8 cellular contexts compared by ENCODE assay signal in the genomic region with DNA sequence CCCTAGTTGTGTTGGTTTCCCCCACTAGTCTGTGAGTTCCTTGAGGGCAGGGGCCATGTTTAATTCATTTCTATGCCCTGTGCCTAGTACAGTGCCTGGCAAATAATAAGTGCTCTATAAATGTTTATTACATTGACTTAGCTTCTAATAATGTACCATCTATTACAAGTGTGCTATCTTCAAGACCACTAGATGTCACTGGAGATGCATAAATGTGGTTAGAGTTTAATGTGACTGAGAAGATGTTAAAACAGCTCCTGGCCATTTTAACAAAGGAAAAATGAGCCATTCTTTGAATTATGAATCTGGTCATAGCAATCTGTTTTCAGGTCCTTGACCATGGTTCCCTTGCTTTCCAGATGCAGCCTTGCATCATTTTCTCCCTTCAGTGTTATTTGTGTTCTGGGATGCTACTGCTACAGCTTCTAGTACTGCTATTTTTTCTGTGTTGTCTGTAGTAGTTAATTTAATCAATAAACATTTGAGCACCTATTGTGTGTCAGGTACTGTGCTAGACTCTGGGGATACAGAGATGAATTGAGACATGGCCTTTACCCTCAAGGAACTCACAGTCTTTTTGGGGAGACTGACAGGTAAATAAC. TPM values are rescaled to one million over a fixed set of nuclear protein-coding genes. Genes with fewer than 3 reads are reported as not detected.
DNase-seq lines count a peak whose midpoint lies in the region; ATAC-seq and TF ChIP-seq lines count a peak whose summit lies in the region.

No MANE protein-coding gene starts in this region.

- H3K4me1 ChIP-seq in left lung: no peaks in the 10 kb centered on the region
- H3K4me1 ChIP-seq in aorta (ENCODE audit: control insufficient read depth in 1 of 2, insufficient read depth in 2 of 2, low read length in 2 of 2): no peaks in the 10 kb centered on the region

- H3K9me3 ChIP-seq in left lung: no peaks in the 10 kb centered on the region
- H3K9me3 ChIP-seq in aorta (ENCODE audit: control insufficient read depth, low read length): no peaks in the 10 kb centered on the region

- H3K9me3 Mint-ChIP-seq in chondrocyte (ENCODE audit: low read depth): no peaks in the 10 kb centered on the region

- H3K4me3 ChIP-seq in left lung (no peak overlapping the region), aorta (ENCODE audit: low read length in 2 of 2) (no peak overlapping the region)

- H3K36me3 ChIP-seq in left lung: peaks cover 0 to 9% of the 10 kb centered on the region in 2 donors
- H3K36me3 ChIP-seq in aorta (ENCODE audit: control insufficient read depth in 1 of 2, insufficient read depth in 2 of 2, low read length in 1 of 2): no peaks in the 10 kb centered on the region

- no peak overlapping the region for H3K4me3 Mint-ChIP-seq in chondrocyte (ENCODE audit: unreplicated experiment)

- peaks cover 47% of the 10 kb centered on the region for H3K4me1 Mint-ChIP-seq in chondrocyte (ENCODE audit: low read depth)

- H3K36me3 Mint-ChIP-seq in chondrocyte (ENCODE audit: low read depth): no peaks in the 10 kb centered on the region

- H3K27ac ChIP-seq in left lung (no peak overlapping the region), aorta (ENCODE audit: low read depth in 1 of 2, low read length in 2 of 2) (peak overlapping the region in 1 of 2 donors; percentile 97)

- DNase-seq in NCI-H2081 (lab: John Stamatoyannopoulos, UW): peak; percentile 17 to 42
- no peak for DNase-seq in NCI-H2081 treated with DMSO at 0.1 percent for 48 hours (lab: John Stamatoyannopoulos, UW)
- DNase-seq in NCI-H748 treated with DMSO at 0.1 percent for 48 hours (lab: John Stamatoyannopoulos, UW): peak; percentile 55
- DNase-seq in chondrocyte (ENCODE audit: low spot score): no peak
- DNase-seq in left lung: no peak
- DNase-seq in aorta: no peak
- no peak for DNase-seq in stimulated activated CD8-positive, alpha-beta memory T cell treated with anti-CD3 and anti-CD28 coated beads, Interleukin-4, amount 100 ng/mL, for 48 hours

- intact Hi-C loops in left lung (cut with DNase I) (loop anchor here in 1 of 2 donors (10.0 kb wide), 1 partner anchor 236 kb away; no protein-coding TSS in a partner anchor), aorta (cut with DNase I) (loop anchor here (2.0 to 10.0 kb wide), 7 partner anchors 134 to 666 kb away; no protein-coding TSS in a partner anchor)

- peak overlapping the region; percentile 97 for H3K27ac Mint-ChIP-seq in chondrocyte (ENCODE audit: unreplicated experiment)

- H3K27me3 Mint-ChIP-seq in chondrocyte (ENCODE audit: low read depth): no peaks in the 10 kb centered on the region

- TF ChIP-seq CTCF in chondrocyte (IDR thresholded peaks at IDR 0.05) (peak; percentile 86), left lung (IDR thresholded peaks at IDR 0.05) (peak; percentile 30 to 51)

- ATAC-seq in HG02852 (IDR thresholded peaks at IDR 0.05; ENCODE audit: unreplicated experiment) (peak; percentile 63), left lung (peak; percentile 82), aorta (ENCODE audit: low FRiP score) (peak; percentile 75)

- H3K27me3 ChIP-seq in left lung (no peaks in the 10 kb centered on the region), aorta (ENCODE audit: control insufficient read depth in 1 of 2, insufficient read depth in 2 of 2, low read length in 1 of 2) (no peaks in the 10 kb centered on the region)

RNA-seq across cellular contexts. Expression of gene SLC9A6, which starts 43.2 kb away (rescaled TPM):
- total RNA-seq in chondrocyte: 19.0 to 20.7 TPM (median 20.4 TPM) in 3 replicates
- total RNA-seq in left lung: 10 to 100 TPM; 15.1 to 17.1 TPM
- 10 to 100 TPM; 14.7 to 17.2 TPM for total RNA-seq in aorta
- polyA plus RNA-seq in aorta: 10 to 100 TPM in 1 of 2 donors, 1 to 10 TPM in 1; 7.0 to 16.7 TPM

RNA-seq across cellular contexts. Expression of gene MMGT1, which starts 54.7 kb away (rescaled TPM):
- total RNA-seq in chondrocyte (25.4 to 28.9 TPM (median 27.6 TPM) in 3 replicates), left lung (10 to 100 TPM; 28.0 to 30.5 TPM), aorta (10 to 100 TPM; 27.8 to 33.1 TPM)
- 10 to 100 TPM; 19.3 to 25.3 TPM for polyA plus RNA-seq in aorta

Comparison
In these comparisons a context has a peak if more than half of its experiments do, and no peak if none do; other contexts are left out.
1. DNase-seq: peak in NCI-H2081 (2 of 2) and NCI-H748 treated with DMSO at 0.1 percent for 48 hours (single experiment); none in NCI-H2081 treated with DMSO at 0.1 percent for 48 hours (single experiment), chondrocyte (single experiment), left lung (0 of 2), aorta (0 of 2) and stimulated activated CD8-positive, alpha-beta memory T cell treated with anti-CD3 and anti-CD28 coated beads, Interleukin-4, amount 100 ng/mL, for 48 hours (single experiment).
2. Peak in every context shown above with its lines, with median percentiles within 50 percentile points of each other: ATAC-seq.